ENCODE assay signal across 18 cellular contexts in the genomic region with DNA sequence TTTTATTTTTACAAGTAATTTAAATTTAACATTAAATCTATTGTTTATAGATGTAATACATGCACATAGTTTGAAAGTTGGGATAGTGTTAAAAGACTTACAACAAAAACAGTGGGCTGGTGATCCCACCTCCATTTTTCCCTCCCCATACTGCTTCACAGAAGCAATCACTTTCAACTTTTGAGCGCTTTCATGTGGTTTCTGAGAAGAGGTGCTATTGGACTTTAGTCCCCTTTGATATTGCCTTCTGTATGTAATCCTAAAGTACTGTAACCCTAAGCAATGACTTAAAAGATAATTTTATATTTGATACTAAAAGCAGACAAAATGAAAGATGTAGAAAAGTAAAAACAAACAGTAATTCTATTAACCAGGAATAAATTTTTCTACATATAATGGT.
A peak's percentile ranks its signal among the peaks of the same experiment; 100 is the strongest.
DNase-seq lines count a peak whose midpoint lies in the region; ATAC-seq and TF ChIP-seq lines count a peak whose summit lies in the region.
"Had no signal": no experiment of that assay in that cellular context is flagged by ENCODE, and none has a peak within 500 bp of the region (broad histone marks: within the 10 kb centered on the region; RNA-seq: fewer than 3 reads in every experiment).

No MANE protein-coding gene starts in this region.

- TF ChIP-seq POLR2A in gastroesophageal sphincter (IDR thresholded peaks at IDR 0.05) = no peak

- peaks cover 3% of the 10 kb centered on the region for H3K27me3 ChIP-seq in DND-41 (ENCODE audit: insufficient read depth, low read length, poor library complexity)
- no peaks in the 10 kb centered on the region for H3K27me3 ChIP-seq in gastroesophageal sphincter
- H3K27me3 ChIP-seq: BLaER1 had no signal

- no peaks in the 10 kb centered on the region for H4K20me1 ChIP-seq in DND-41 (ENCODE audit: insufficient read depth, low read length)
- H4K20me1 ChIP-seq: BLaER1 had no signal

- no peak for TF ChIP-seq EP300 in gastroesophageal sphincter (IDR thresholded peaks at IDR 0.05)

- DNase-seq in DND-41 (peak; percentile 16), SW480 (ENCODE audit: low spot score) (peak; percentile 83), CD1c-positive myeloid dendritic cell (ENCODE audit: extremely low spot score) (no peak)
- peak; percentile 48 for DNase-seq in Jurkat, Clone E6-1 (ENCODE audit: low read depth, low spot score)
- DNase-seq: 8988T; ACHN; BE2C; C1 segment of cervical spinal cord; Caco-2; Calu3; CD4-positive, alpha-beta T cell; CD8-positive, alpha-beta T cell; DMS79 treated with DMSO at 0.1 percent for 48 hours; EL; GDM1 had no signal

- H3K36me3 ChIP-seq in DND-41 (ENCODE audit: insufficient read depth, low read length) (no peaks in the 10 kb centered on the region), gastroesophageal sphincter (no peaks in the 10 kb centered on the region)
- H3K36me3 ChIP-seq: BE2C had no signal

- no peak overlapping the region for H3K4me3 ChIP-seq in DND-41 (ENCODE audit: low read depth in 1 of 2, low read length in 2 of 2)
- H3K4me3 ChIP-seq in Jurkat, Clone E6-1 (ENCODE audit: low read length) = no peak overlapping the region
- H3K4me3 ChIP-seq in gastroesophageal sphincter = no peak overlapping the region
- H3K4me3 ChIP-seq: GM12878 had no signal

- TF ChIP-seq CTCF in DND-41 (IDR thresholded peaks at IDR 0.05; ENCODE audit: borderline replicate concordance, extremely low read depth, low read length, poor library complexity, severe bottlenecking) (no peak), gastroesophageal sphincter (IDR thresholded peaks at IDR 0.05) (no peak)

- H2AFZ ChIP-seq in DND-41 (ENCODE audit: low read depth, low read length) = no peak overlapping the region

- H3K4me2 ChIP-seq in DND-41 (ENCODE audit: insufficient read depth, low read length) = no peak overlapping the region

- WGBS in gastroesophageal sphincter (ENCODE audit: low coverage in 1 of 2), 2 donors = 87 to 93% methylated on average over 1 of the region's 1 CpG

- H3K4me1 ChIP-seq in DND-41 (ENCODE audit: insufficient read depth, low read length) = no peaks in the 10 kb centered on the region
- no peaks in the 10 kb centered on the region for H3K4me1 ChIP-seq in gastroesophageal sphincter
- H3K4me1 ChIP-seq: BE2C, Caco-2 had no signal

- H3K79me2 ChIP-seq in DND-41 (ENCODE audit: insufficient read depth, low read length) = no peaks in the 10 kb centered on the region

- H3K9me3 ChIP-seq in DND-41 (ENCODE audit: insufficient read depth, low read length, severe bottlenecking) (no peaks in the 10 kb centered on the region), gastroesophageal sphincter (peaks cover 0 to 13% (median 0%) of the 10 kb centered on the region in 3 donors)
- H3K9me3 ChIP-seq: BE2C had no signal

- no peak overlapping the region for H3K27ac ChIP-seq in DND-41 (ENCODE audit: low read length)
- H3K27ac ChIP-seq in gastroesophageal sphincter = no peak overlapping the region

- ATAC-seq in DND-41 (ENCODE audit: insufficient read depth, low read depth) (peak; percentile 82), gastroesophageal sphincter (no peak)
- ATAC-seq: CD8-positive, alpha-beta T cell; GM12878 had no signal

- H3K9ac ChIP-seq in DND-41 (ENCODE audit: low read depth, low read length) = no peak overlapping the region
- H3K9ac ChIP-seq: BLaER1 had no signal
